Comparison of ENCODE assay signal across 23 cellular contexts in genomic region chr6:73509851-73510250, GRCh38. TPM values are rescaled to one million over a fixed set of nuclear protein-coding genes. Genes with fewer than 3 reads are reported as not detected.
DNase-seq lines count a peak whose midpoint lies in the region; ATAC-seq and TF ChIP-seq lines count a peak whose summit lies in the region.
"Had no signal": no experiment of that assay in that cellular context is flagged by ENCODE, and none has a peak within 500 bp of the region (broad histone marks: within the 10 kb centered on the region; RNA-seq: fewer than 3 reads in every experiment).

No MANE protein-coding gene starts in this region.

- peak overlapping the region; percentile 2 for H3K4me3 Mint-ChIP-seq in activated naive CD8-positive, alpha-beta T cell treated with anti-CD3 and anti-CD28 coated beads, Interleukin-2, amount 50 U/mL, for 24 hours
- H3K4me3 Mint-ChIP-seq in activated naive CD8-positive, alpha-beta T cell treated with anti-CD3 and anti-CD28 coated beads for 36 hours: no peak overlapping the region
- H3K4me3 Mint-ChIP-seq in T-helper 17 cell: no peak overlapping the region
- no peak overlapping the region for H3K4me3 Mint-ChIP-seq in stimulated activated naive B cell treated with anti-CD40 and anti-IgM and Interleukin-4, amounts not matched to agents 10 μg/mL and 1 μg/mL and 100 μg/mL, for 72 hours
- H3K4me3 Mint-ChIP-seq: CD4-positive, alpha-beta memory T cell had no signal

- H3K36me3 ChIP-seq in breast epithelium: no peaks in the 10 kb centered on the region

- no peaks in the 10 kb centered on the region for H3K4me1 ChIP-seq in breast epithelium
- H3K4me1 ChIP-seq: Caco-2 had no signal

- H3K4me3 ChIP-seq in breast epithelium: no peak overlapping the region
- H3K4me3 ChIP-seq: BLaER1 treated with 17β-estradiol and CSF1 and Interleukin-3, amounts not matched to agents 10 nM and 100 nM had no signal

- H3K36me3 Mint-ChIP-seq in activated naive CD8-positive, alpha-beta T cell treated with anti-CD3 and anti-CD28 coated beads, Interleukin-2, amount 50 U/mL, for 24 hours (ENCODE audit: low read depth): peaks cover 11% of the 10 kb centered on the region
- peaks cover 15% of the 10 kb centered on the region for H3K36me3 Mint-ChIP-seq in activated naive CD8-positive, alpha-beta T cell treated with anti-CD3 and anti-CD28 coated beads for 36 hours
- H3K36me3 Mint-ChIP-seq in T-helper 17 cell (ENCODE audit: low read depth): peaks cover 3% of the 10 kb centered on the region
- H3K36me3 Mint-ChIP-seq in stimulated activated naive B cell treated with anti-CD40 and anti-IgM and Interleukin-4, amounts not matched to agents 10 μg/mL and 1 μg/mL and 100 μg/mL, for 72 hours: peaks cover 24 to 28% of the 10 kb centered on the region in 2 donors

- DNase-seq in DMS 273 (lab: John Stamatoyannopoulos, UW; ENCODE audit: unreplicated experiment) (peak; percentile 21), DMS 273 treated with DMSO at 0.1 percent for 48 hours (lab: John Stamatoyannopoulos, UW) (no peak), T-helper 17 cell (no peak), breast epithelium (ENCODE audit: low spot score in 2 of 2) (no peak)
- no peak for DNase-seq in activated naive CD8-positive, alpha-beta T cell treated with anti-CD3 and anti-CD28 coated beads, Interleukin-2, amount 50 U/mL, for 24 hours
- DNase-seq in activated naive CD8-positive, alpha-beta T cell treated with anti-CD3 and anti-CD28 coated beads for 36 hours: no peak
- no peak for DNase-seq in stimulated activated naive B cell treated with anti-CD40 and anti-IgM and Interleukin-4, amounts not matched to agents 10 μg/mL and 1 μg/mL and 100 μg/mL, for 72 hours
- DNase-seq: Caco-2; CD4-positive, alpha-beta memory T cell; EL; Karpas-422; NCI-H1694; NCI-H2081; NCI-H2171; NCI-H345; NCI-H524; NCI-H774; NK-92 treated with Interleukin-12 subunit alpha and Interleukin-12 subunit beta, amount 100 ng/mL, for 24 hours had no signal

- H3K9me3 ChIP-seq in T-helper 17 cell (ENCODE audit: control insufficient read depth, low read length, poor library complexity, severe bottlenecking) (no peaks in the 10 kb centered on the region), breast epithelium (no peaks in the 10 kb centered on the region)

- H3K27me3 Mint-ChIP-seq in activated naive CD8-positive, alpha-beta T cell treated with anti-CD3 and anti-CD28 coated beads, Interleukin-2, amount 50 U/mL, for 24 hours: no peaks in the 10 kb centered on the region
- H3K27me3 Mint-ChIP-seq in activated naive CD8-positive, alpha-beta T cell treated with anti-CD3 and anti-CD28 coated beads for 36 hours: peaks cover 8% of the 10 kb centered on the region
- H3K27me3 Mint-ChIP-seq in T-helper 17 cell: no peaks in the 10 kb centered on the region
- H3K27me3 Mint-ChIP-seq in stimulated activated naive B cell treated with anti-CD40 and anti-IgM and Interleukin-4, amounts not matched to agents 10 μg/mL and 1 μg/mL and 100 μg/mL, for 72 hours: no peaks in the 10 kb centered on the region
- H3K27me3 Mint-ChIP-seq: CD4-positive, alpha-beta memory T cell had no signal

- H3K27ac Mint-ChIP-seq in activated naive CD8-positive, alpha-beta T cell treated with anti-CD3 and anti-CD28 coated beads, Interleukin-2, amount 50 U/mL, for 24 hours: no peak overlapping the region
- H3K27ac Mint-ChIP-seq in activated naive CD8-positive, alpha-beta T cell treated with anti-CD3 and anti-CD28 coated beads for 36 hours: no peak overlapping the region
- peak overlapping the region; percentile 11 for H3K27ac Mint-ChIP-seq in T-helper 17 cell
- H3K27ac Mint-ChIP-seq in stimulated activated naive B cell treated with anti-CD40 and anti-IgM and Interleukin-4, amounts not matched to agents 10 μg/mL and 1 μg/mL and 100 μg/mL, for 72 hours: peak overlapping the region; percentile 22

- H3K4me1 Mint-ChIP-seq in activated naive CD8-positive, alpha-beta T cell treated with anti-CD3 and anti-CD28 coated beads, Interleukin-2, amount 50 U/mL, for 24 hours: peaks cover 8% of the 10 kb centered on the region
- peaks cover 11% of the 10 kb centered on the region for H3K4me1 Mint-ChIP-seq in activated naive CD8-positive, alpha-beta T cell treated with anti-CD3 and anti-CD28 coated beads for 36 hours
- peaks cover 10% of the 10 kb centered on the region for H3K4me1 Mint-ChIP-seq in T-helper 17 cell
- H3K4me1 Mint-ChIP-seq in stimulated activated naive B cell treated with anti-CD40 and anti-IgM and Interleukin-4, amounts not matched to agents 10 μg/mL and 1 μg/mL and 100 μg/mL, for 72 hours: peaks cover 18 to 29% of the 10 kb centered on the region in 2 donors

- H3K27me3 ChIP-seq in breast epithelium: no peaks in the 10 kb centered on the region
- H3K27me3 ChIP-seq: BLaER1 treated with 17β-estradiol and CSF1 and Interleukin-3, amounts not matched to agents 10 nM and 100 nM had no signal

- no peaks in the 10 kb centered on the region for H3K9me3 Mint-ChIP-seq in activated naive CD8-positive, alpha-beta T cell treated with anti-CD3 and anti-CD28 coated beads, Interleukin-2, amount 50 U/mL, for 24 hours
- peaks cover 1% of the 10 kb centered on the region for H3K9me3 Mint-ChIP-seq in activated naive CD8-positive, alpha-beta T cell treated with anti-CD3 and anti-CD28 coated beads for 36 hours
- H3K9me3 Mint-ChIP-seq in stimulated activated naive B cell treated with anti-CD40 and anti-IgM and Interleukin-4, amounts not matched to agents 10 μg/mL and 1 μg/mL and 100 μg/mL, for 72 hours: no peaks in the 10 kb centered on the region
- H3K9me3 Mint-ChIP-seq: CD4-positive, alpha-beta memory T cell had no signal

- no peak overlapping the region for H3K27ac ChIP-seq in breast epithelium
- H3K27ac ChIP-seq: 22Rv1 had no signal

- no peak for ATAC-seq in activated naive CD8-positive, alpha-beta T cell treated with anti-CD3 and anti-CD28 coated beads, Interleukin-2, amount 50 U/mL, for 24 hours
- ATAC-seq in T-helper 17 cell (no peak), HG03439 (IDR thresholded peaks at IDR 0.05; ENCODE audit: unreplicated experiment) (no peak)
- no peak for ATAC-seq in stimulated activated naive B cell treated with anti-CD40 and anti-IgM and Interleukin-4, amounts not matched to agents 10 μg/mL and 1 μg/mL and 100 μg/mL, for 72 hours (replicated peaks)
- ATAC-seq: Panc1, SK-N-SH treated with all-trans-retinoic acid at 6 μM for 48 hours had no signal

- TF ChIP-seq CTCF in breast epithelium (IDR thresholded peaks at IDR 0.05): no peak

- intact Hi-C loops in breast epithelium (cut with DNase I; ENCODE audit: low total_unique reads): no loop called here

- TF ChIP-seq POLR2A in breast epithelium (IDR thresholded peaks at IDR 0.05): no peak

RNA-seq across cellular contexts. Expression of gene EEF1A1, which starts 11.0 kb away (rescaled TPM):
- total RNA-seq in activated naive CD8-positive, alpha-beta T cell treated with anti-CD3 and anti-CD28 coated beads for 36 hours: over 10,000 TPM in 1 of 2 experiments, 1,000 to 10,000 TPM in 1; 9,928 to 10,412 TPM
- total RNA-seq in T-helper 17 cell (over 10,000 TPM; 15,315 to 15,954 TPM), breast epithelium (over 10,000 TPM; 12,629 to 16,405 (median 13,038) TPM)

RNA-seq across cellular contexts. Expression of gene MTO1, which starts 48.3 kb away (rescaled TPM):
- total RNA-seq in activated naive CD8-positive, alpha-beta T cell treated with anti-CD3 and anti-CD28 coated beads for 36 hours: 10 to 100 TPM; 48.9 to 51.2 TPM
- total RNA-seq in T-helper 17 cell (10 to 100 TPM; 37.1 to 47.4 TPM), breast epithelium (10 to 100 TPM; 17.4 to 40.8 (median 34.4) TPM)

RNA-seq across cellular contexts. Expression of gene CGAS, which starts 57.8 kb away (rescaled TPM):
- total RNA-seq in activated naive CD8-positive, alpha-beta T cell treated with anti-CD3 and anti-CD28 coated beads for 36 hours: 10 to 100 TPM; 27.9 to 29.5 TPM
- total RNA-seq in T-helper 17 cell: 10 to 100 TPM; 18.9 to 21.4 TPM
- 1 to 10 TPM; 3.7 to 5.9 (median 3.7) TPM for total RNA-seq in breast epithelium

Comparison
In these comparisons a context has a peak if more than half of its experiments do, and no peak if none do; other contexts are left out.
1. H3K27ac Mint-ChIP-seq: peak in T-helper 17 cell (single experiment) and stimulated activated naive B cell treated with anti-CD40 and anti-IgM and Interleukin-4, amounts not matched to agents 10 μg/mL and 1 μg/mL and 100 μg/mL, for 72 hours (single experiment); none in activated naive CD8-positive, alpha-beta T cell treated with anti-CD3 and anti-CD28 coated beads, Interleukin-2, amount 50 U/mL, for 24 hours (single experiment) and activated naive CD8-positive, alpha-beta T cell treated with anti-CD3 and anti-CD28 coated beads for 36 hours (single experiment).